ENCODE assay signal across 11 cellular contexts in genomic region chr15:67834249-67834592, GRCh38. TPM values are rescaled to one million over a fixed set of nuclear protein-coding genes. Genes with fewer than 3 reads are reported as not detected.
DNase-seq lines count a peak whose midpoint lies in the region; ATAC-seq, FAIRE-seq and TF ChIP-seq lines count a peak whose summit lies in the region.
"Had no signal": no experiment of that assay in that cellular context is flagged by ENCODE, and none has a peak within 500 bp of the region (broad histone marks: within the 10 kb centered on the region; RNA-seq: fewer than 3 reads in every experiment).

No MANE protein-coding gene starts in this region.

- POLR2A ChIA-PET in activated CD4-positive, alpha-beta T cell treated with anti-CD3 and anti-CD28 coated beads, Interleukin-2, amount 10 ng/mL, durations not matched to agents 7 days and 5 days (lab: Charles Lee) = no interaction called here
- POLR2A ChIA-PET in activated CD8-positive, alpha-beta T cell treated with anti-CD3 and anti-CD28 coated beads for 36 hours (lab: Charles Lee) = interaction anchor here (1.2 kb wide), 1 partner anchor 10 kb away, joined by 3 read pairs; no protein-coding TSS in a partner anchor

- H3K4me1 Mint-ChIP-seq in activated CD4-positive, alpha-beta T cell treated with anti-CD3 and anti-CD28 coated beads, Interleukin-2, amount 10 ng/mL, durations not matched to agents 7 days and 5 days = peaks cover 46% of the 10 kb centered on the region
- peaks cover 23% of the 10 kb centered on the region for H3K4me1 Mint-ChIP-seq in activated CD8-positive, alpha-beta T cell treated with anti-CD3 and anti-CD28 coated beads for 36 hours (ENCODE audit: low read depth)

- peak overlapping the region; percentile 26 for H3K4me3 Mint-ChIP-seq in activated CD4-positive, alpha-beta T cell treated with anti-CD3 and anti-CD28 coated beads, Interleukin-2, amount 10 ng/mL, durations not matched to agents 7 days and 5 days
- peak overlapping the region; percentile 68 for H3K4me3 Mint-ChIP-seq in activated CD8-positive, alpha-beta T cell treated with anti-CD3 and anti-CD28 coated beads for 36 hours

- H3K4me3 ChIP-seq in suprapubic skin = peak overlapping the region; percentile 51

- TF ChIP-seq EP300 in suprapubic skin (IDR thresholded peaks at IDR 0.05) = no peak

- 6% methylated on average over 7 of the region's 7 CpGs for WGBS in suprapubic skin

- H3K9me3 ChIP-seq in suprapubic skin = no peaks in the 10 kb centered on the region

- H3K9me3 Mint-ChIP-seq in activated CD4-positive, alpha-beta T cell treated with anti-CD3 and anti-CD28 coated beads, Interleukin-2, amount 10 ng/mL, durations not matched to agents 7 days and 5 days = no peaks in the 10 kb centered on the region
- H3K9me3 Mint-ChIP-seq in activated CD8-positive, alpha-beta T cell treated with anti-CD3 and anti-CD28 coated beads for 36 hours = no peaks in the 10 kb centered on the region

- peaks cover 57% of the 10 kb centered on the region for H3K4me1 ChIP-seq in suprapubic skin

- peaks cover 69% of the 10 kb centered on the region for H3K27me3 ChIP-seq in suprapubic skin

- no peak overlapping the region for H3K27ac Mint-ChIP-seq in activated CD4-positive, alpha-beta T cell treated with anti-CD3 and anti-CD28 coated beads, Interleukin-2, amount 10 ng/mL, durations not matched to agents 7 days and 5 days
- no peak overlapping the region for H3K27ac Mint-ChIP-seq in activated CD8-positive, alpha-beta T cell treated with anti-CD3 and anti-CD28 coated beads for 36 hours

- no peaks in the 10 kb centered on the region for H3K36me3 ChIP-seq in suprapubic skin

- peaks cover 3% of the 10 kb centered on the region for H3K36me3 Mint-ChIP-seq in activated CD4-positive, alpha-beta T cell treated with anti-CD3 and anti-CD28 coated beads, Interleukin-2, amount 10 ng/mL, durations not matched to agents 7 days and 5 days (ENCODE audit: low read depth)
- H3K36me3 Mint-ChIP-seq in activated CD8-positive, alpha-beta T cell treated with anti-CD3 and anti-CD28 coated beads for 36 hours (ENCODE audit: low read depth) = no peaks in the 10 kb centered on the region

- TF ChIP-seq POLR2A in suprapubic skin (IDR thresholded peaks at IDR 0.05) (no peak), GM12891 (IDR thresholded peaks at IDR 0.05; ENCODE audit: low read depth, low read length) (no peak)

- CTCF ChIA-PET in activated CD4-positive, alpha-beta T cell treated with anti-CD3 and anti-CD28 coated beads, Interleukin-2, amount 10 ng/mL, durations not matched to agents 7 days and 5 days (lab: Charles Lee) = no interaction called here
- CTCF ChIA-PET in activated CD8-positive, alpha-beta T cell treated with anti-CD3 and anti-CD28 coated beads for 36 hours (lab: Charles Lee) = interaction anchor here (4.2 kb wide), 1 partner anchor 50 kb away, joined by 32 read pairs; no protein-coding TSS in a partner anchor

- H3K27ac ChIP-seq in suprapubic skin = no peak overlapping the region
- H3K27ac ChIP-seq: C4-2B had no signal

- ATAC-seq in activated CD8-positive, alpha-beta T cell treated with anti-CD3 and anti-CD28 coated beads for 36 hours = no peak
- peak; percentile 9 for ATAC-seq in left colon
- no peak for ATAC-seq in GM21515 (IDR thresholded peaks at IDR 0.05; ENCODE audit: unreplicated experiment)
- ATAC-seq in HG02970 (IDR thresholded peaks at IDR 0.05; ENCODE audit: low FRiP score, unreplicated experiment) = no peak

- TF ChIP-seq CTCF in activated CD8-positive, alpha-beta T cell treated with anti-CD3 and anti-CD28 coated beads for 36 hours (IDR thresholded peaks at IDR 0.05) = no peak
- TF ChIP-seq CTCF in suprapubic skin (IDR thresholded peaks at IDR 0.05) = no peak

- intact Hi-C loops in activated CD8-positive, alpha-beta T cell treated with anti-CD3 and anti-CD28 coated beads for 36 hours (cut with micrococcal nuclease) = loop anchor here (10.0 kb wide), 2 partner anchors 309 to 889 kb away; partner anchors contain the start of gene C15orf61
- intact Hi-C loops in left colon (cut with DNase I, micrococcal nuclease) = no loop called here

- no peak for DNase-seq in activated CD4-positive, alpha-beta T cell treated with anti-CD3 and anti-CD28 coated beads, Interleukin-2, amount 10 ng/mL, durations not matched to agents 7 days and 5 days
- DNase-seq in activated CD4-positive, alpha-beta T cell treated with anti-CD3 and anti-CD28 coated beads for 48 hours = no peak
- DNase-seq in activated CD8-positive, alpha-beta T cell treated with anti-CD3 and anti-CD28 coated beads for 36 hours = no peak
- no peak for DNase-seq in left colon
- DNase-seq in suprapubic skin (ENCODE audit: low spot score in 2 of 2) = no peak
- DNase-seq in GM12891 (ENCODE audit: insufficient read length, low spot score) = no peak

- FAIRE-seq in GM12891 (lab: Jason Lieb, UNC) = no peak
- FAIRE-seq: endometrium had no signal

- H3K27me3 Mint-ChIP-seq in activated CD4-positive, alpha-beta T cell treated with anti-CD3 and anti-CD28 coated beads, Interleukin-2, amount 10 ng/mL, durations not matched to agents 7 days and 5 days = peaks cover 80% of the 10 kb centered on the region
- peaks cover 65% of the 10 kb centered on the region for H3K27me3 Mint-ChIP-seq in activated CD8-positive, alpha-beta T cell treated with anti-CD3 and anti-CD28 coated beads for 36 hours

TF ChIP-seq in GM12891, 5 proteins besides CTCF, POLR2A, EP300 and RAD21:
- TF ChIP-seq POU2F2 (IDR thresholded peaks at IDR 0.05; ENCODE audit: low read depth, low read length) = no peak
- TF ChIP-seq TAF1 (IDR thresholded peaks at IDR 0.05; ENCODE audit: low read depth, low read length) = no peak
- TF ChIP-seq POLR2AphosphoS5 (IDR thresholded peaks at IDR 0.05; ENCODE audit: low read depth, low read length) = no peak
- no peak for TF ChIP-seq SPI1 (IDR thresholded peaks at IDR 0.05; ENCODE audit: low read depth, low read length)
- no peak for TF ChIP-seq PAX5 (IDR thresholded peaks at IDR 0.05; ENCODE audit: insufficient read depth, low read length, severe bottlenecking)

RNA-seq across cellular contexts. Expression of gene RNU6-1, which starts 5.6 kb away (rescaled TPM):
- total RNA-seq in activated CD4-positive, alpha-beta T cell treated with anti-CD3 and anti-CD28 coated beads, Interleukin-2, amount 10 ng/mL, durations not matched to agents 7 days and 5 days = not detected
- not detected for total RNA-seq in activated CD8-positive, alpha-beta T cell treated with anti-CD3 and anti-CD28 coated beads for 36 hours
- not detected for total RNA-seq in left colon
- total RNA-seq in suprapubic skin = not detected
- not detected for polyA plus RNA-seq in GM12891 (2012; ENCODE audit: low read depth, missing spikeins)
- total RNA-seq: T-helper 2 cell treated with Interferon-gamma antibody and Interleukin-4, amounts not matched to agents 100 ng/mL and 5 ng/mL, for 36 hours had no signal

RNA-seq across cellular contexts. Expression of gene SKOR1, which starts 8.9 kb away (rescaled TPM):
- total RNA-seq in activated CD4-positive, alpha-beta T cell treated with anti-CD3 and anti-CD28 coated beads, Interleukin-2, amount 10 ng/mL, durations not matched to agents 7 days and 5 days = under 1 TPM; 0.29 to 0.30 TPM
- total RNA-seq in activated CD8-positive, alpha-beta T cell treated with anti-CD3 and anti-CD28 coated beads for 36 hours = under 1 TPM; 0.09 to 0.25 TPM
- total RNA-seq in left colon = under 1 TPM; 0.47 to 0.49 TPM
- total RNA-seq in suprapubic skin = 1 to 10 TPM; 1.1 to 2.3 (median 1.5) TPM
- 0.05 TPM for polyA plus RNA-seq in GM12891 (2012; ENCODE audit: low read depth, missing spikeins)
